Comparison of ENCODE assay signal across 20 cellular contexts in genomic region chr20:36061754-36062153, GRCh38.
"Had no signal": no experiment of that assay in that cellular context is flagged by ENCODE, and none has a peak within 500 bp of the region (broad histone marks: within the 10 kb centered on the region; RNA-seq: fewer than 3 reads in every experiment).

No MANE protein-coding gene starts in this region.

- H3K27ac Mint-ChIP-seq: activated CD4-positive, alpha-beta T cell treated with anti-CD3 and anti-CD28 coated beads, Interleukin-2, amount 10 ng/mL, durations not matched to agents 7 days and 5 days; activated naive CD8-positive, alpha-beta T cell; activated T-cell treated with anti-CD3 and anti-CD28 coated beads, Interleukin-2, amount 50 U/mL, for 72 hours; memory B cell had no signal

- H3K4me1 ChIP-seq: gastrocnemius medialis had no signal

- H3K27me3 Mint-ChIP-seq: activated naive CD8-positive, alpha-beta T cell had no signal

- H3K36me3 ChIP-seq: colonic mucosa, gastrocnemius medialis, pancreas, thyroid gland had no signal

- H3K27me3 ChIP-seq: body of pancreas, colonic mucosa, gastrocnemius medialis, pancreas, thyroid gland had no signal

- H3K27ac ChIP-seq: body of pancreas, colonic mucosa, gastrocnemius medialis, pancreas, thyroid gland had no signal

- ATAC-seq: activated T-cell treated with anti-CD3 and anti-CD28 coated beads, Interleukin-2, amount 50 U/mL, for 72 hours; body of pancreas; esophagus mucosa; gastrocnemius medialis; mucosa of descending colon; naive thymus-derived CD4-positive, alpha-beta T cell; pancreas; sciatic nerve had no signal

- H3K4me3 ChIP-seq: body of pancreas, colonic mucosa, gastrocnemius medialis, mucosa of descending colon, pancreas, thyroid gland had no signal

- H3K36me3 Mint-ChIP-seq: naive thymus-derived CD4-positive, alpha-beta T cell had no signal

- H3K4me3 Mint-ChIP-seq: activated CD4-positive, alpha-beta T cell treated with anti-CD3 and anti-CD28 coated beads, Interleukin-2, amount 10 ng/mL, durations not matched to agents 7 days and 5 days; activated naive CD8-positive, alpha-beta T cell; activated T-cell treated with anti-CD3 and anti-CD28 coated beads, Interleukin-2, amount 50 U/mL, for 72 hours; memory B cell had no signal

- H3K9me3 ChIP-seq: body of pancreas, colonic mucosa, gastrocnemius medialis, mucosa of descending colon, pancreas, thyroid gland had no signal

- DNase-seq: activated CD4-positive, alpha-beta T cell treated with anti-CD3 and anti-CD28 coated beads, Interleukin-2, amount 10 ng/mL, durations not matched to agents 7 days and 5 days; activated CD4-positive, CD25-positive, alpha-beta regulatory T cell; activated CD8-positive, alpha-beta memory T cell treated with anti-CD3 and anti-CD28 coated beads, Interleukin-2, amount 50 U/mL, for 48 hours; activated gamma-delta T cell treated with Interleukin-2 at 50 U/mL for 16 hours; activated T-cell treated with anti-CD3 and anti-CD28 coated beads, Interleukin-2, amount 50 U/mL, for 72 hours; amniotic stem cell; central memory CD4-positive, alpha-beta T cell; colonic mucosa; gastrocnemius medialis; mucosa of descending colon; naive thymus-derived CD4-positive, alpha-beta T cell; pancreas; stimulated activated CD4-positive, alpha-beta T cell treated with anti-CD3 and anti-CD28 coated beads, Interleukin-1b, Interleukin-23, amount 100 ng/mL, for 48 hours; SW 1271; thyroid gland had no signal
